In the genomic region with DNA sequence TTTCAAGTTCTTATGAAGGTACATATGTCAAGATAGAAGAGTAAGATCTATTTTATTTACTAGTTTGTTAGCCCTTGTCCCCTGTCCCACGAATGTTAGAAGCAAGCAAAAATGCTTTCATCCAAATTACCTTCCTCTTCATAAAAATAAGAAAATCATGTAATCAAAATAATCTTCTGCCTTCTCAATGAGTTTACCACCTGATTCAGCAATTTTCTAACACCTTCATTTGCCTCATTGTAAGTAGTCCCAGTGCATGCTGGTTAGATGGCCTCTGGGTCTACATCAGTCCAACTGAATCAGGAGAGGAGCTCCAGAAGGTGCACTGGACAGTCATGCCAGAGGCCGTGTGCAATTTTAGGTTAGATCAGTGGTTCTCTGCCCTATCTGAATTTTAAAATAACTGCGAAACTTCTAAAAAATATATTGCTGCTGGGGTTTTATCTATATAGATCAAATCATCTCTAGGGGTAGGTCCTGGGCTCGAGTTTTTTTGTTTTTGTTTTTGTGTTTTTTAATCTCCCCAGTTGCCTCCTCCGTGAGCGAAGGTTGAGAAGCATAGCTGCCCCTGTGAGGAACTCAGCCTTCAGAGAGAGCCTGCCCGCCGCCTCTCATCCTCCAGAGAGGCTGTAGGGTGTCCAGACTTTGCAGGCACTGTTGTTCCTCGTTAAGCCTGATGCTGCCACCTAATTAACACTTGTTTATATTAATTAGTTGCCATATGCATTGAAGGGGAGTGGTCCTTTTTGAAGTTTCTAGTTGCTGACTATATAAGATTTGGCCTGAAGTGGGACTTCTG, we compare ENCODE assay signal across 23 cellular contexts. TPM values are rescaled to one million over a fixed set of nuclear protein-coding genes. Genes with fewer than 3 reads are reported as not detected.
DNase-seq lines count a peak whose midpoint lies in the region; ATAC-seq, FAIRE-seq and TF ChIP-seq lines count a peak whose summit lies in the region.
"Had no signal": no experiment of that assay in that cellular context is flagged by ENCODE, and none has a peak within 500 bp of the region (broad histone marks: within the 10 kb centered on the region; RNA-seq: fewer than 3 reads in every experiment).

No MANE protein-coding gene starts in this region.

- H3K27ac ChIP-seq in cardiac muscle cell (peak overlapping the region; percentile 93), epithelial cell of prostate (peak overlapping the region; percentile 69), gastrocnemius medialis (peak overlapping the region in 1 of 4 donors; percentile 81)

- H3K36me3 ChIP-seq in cardiac muscle cell (no peaks in the 10 kb centered on the region), gastrocnemius medialis (no peaks in the 10 kb centered on the region)

- H3K9me3 Mint-ChIP-seq in nephron, result no peaks in the 10 kb centered on the region
- H3K9me3 Mint-ChIP-seq: activated T-cell treated with anti-CD3 and anti-CD28 coated beads, Interleukin-2, amount 50 U/mL, for 72 hours; CD8-positive, alpha-beta memory T cell; stimulated activated effector memory CD8-positive, alpha-beta T cell treated with anti-CD3 and anti-CD28 coated beads, Interleukin-12 subunit alpha, Interleukin-12 subunit beta, amount 100 ng/mL, for 72 hours had no signal

- intact Hi-C loops in cardiac septum (cut with DNase I) (no loop called here), gastrocnemius medialis (cut with DNase I; ENCODE audit: low total_unique reads) (no loop called here)

- H3K27me3 Mint-ChIP-seq in nephron (ENCODE audit: low read depth), result no peaks in the 10 kb centered on the region

- H3K27me3 ChIP-seq in cardiac muscle cell (no peaks in the 10 kb centered on the region), gastrocnemius medialis (no peaks in the 10 kb centered on the region)

- no peak for FAIRE-seq in RCC 7860 (lab: Jason Lieb, UNC)
- FAIRE-seq in GM19239 (lab: Jason Lieb, UNC), result no peak

- in situ Hi-C loops in gastrocnemius medialis (cut with MboI; ENCODE audit: low sequenced_read_pairs in 4 of 4), result loop anchor here (25.0 kb wide), 1 partner anchor 417 kb away; no protein-coding TSS in a partner anchor

- ATAC-seq in gastrocnemius medialis, result no peak
- ATAC-seq in HG02885 (IDR thresholded peaks at IDR 0.05; ENCODE audit: poor library complexity, unreplicated experiment), result no peak
- ATAC-seq: activated T-cell treated with anti-CD3 and anti-CD28 coated beads, Interleukin-2, amount 50 U/mL, for 72 hours; stimulated activated effector memory CD8-positive, alpha-beta T cell treated with anti-CD3 and anti-CD28 coated beads, Interleukin-12 subunit alpha, Interleukin-12 subunit beta, amount 100 ng/mL, for 72 hours had no signal

- H3K4me3 ChIP-seq in cardiac muscle cell (no peak overlapping the region), gastrocnemius medialis (no peak overlapping the region)

- H3K4me1 ChIP-seq in cardiac muscle cell (ENCODE audit: low read depth) (peaks cover 53% of the 10 kb centered on the region), gastrocnemius medialis (peaks cover 19 to 23% of the 10 kb centered on the region in 2 donors)

- H3K4me1 Mint-ChIP-seq in nephron, result peaks cover 52% of the 10 kb centered on the region

- no peak for TF ChIP-seq POLR2A in gastrocnemius medialis (IDR thresholded peaks at IDR 0.05)

- DNase-seq in cardiac muscle cell (ENCODE audit: low read depth in 1 of 2, low spot score in 1 of 2) (no peak), cardiac septum (ENCODE audit: low spot score) (no peak), epithelial cell of prostate (ENCODE audit: low read depth, low spot score) (no peak), RCC 7860 (ENCODE audit: low spot score) (no peak), GM19239 (ENCODE audit: insufficient read length, low spot score) (no peak), gastrocnemius medialis (no peak)
- DNase-seq: activated CD4-positive, alpha-beta T cell treated with anti-CD3 and anti-CD28 coated beads for 48 hours; activated T-cell treated with anti-CD3 and anti-CD28 coated beads, Interleukin-2, amount 50 U/mL, for 72 hours; amygdala; CD8-positive, alpha-beta memory T cell; GOT3; Kasumi-1; NCI-H1930; right cardiac atrium; stimulated activated CD4-positive, alpha-beta T cell treated with anti-CD3 and anti-CD28 coated beads, Interleukin-4, amount 100 ng/mL, for 4 hours had no signal

- peak overlapping the region; percentile 80 to 89 (median 84) for H3K4me3 Mint-ChIP-seq in nephron

- peaks cover 7% of the 10 kb centered on the region for H3K36me3 Mint-ChIP-seq in nephron (ENCODE audit: low read depth)
- H3K36me3 Mint-ChIP-seq: stimulated activated effector memory CD8-positive, alpha-beta T cell treated with anti-CD3 and anti-CD28 coated beads, Interleukin-12 subunit alpha, Interleukin-12 subunit beta, amount 100 ng/mL, for 72 hours had no signal

- peak overlapping the region; percentile 94 to 96 (median 95) for H3K27ac Mint-ChIP-seq in nephron
- H3K27ac Mint-ChIP-seq: activated T-cell treated with anti-CD3 and anti-CD28 coated beads, Interleukin-2, amount 50 U/mL, for 72 hours; stimulated activated effector memory CD8-positive, alpha-beta T cell treated with anti-CD3 and anti-CD28 coated beads, Interleukin-12 subunit alpha, Interleukin-12 subunit beta, amount 100 ng/mL, for 72 hours had no signal

- H3K9me3 ChIP-seq in cardiac muscle cell (ENCODE audit: low read depth), result no peaks in the 10 kb centered on the region
- no peaks in the 10 kb centered on the region for H3K9me3 ChIP-seq in gastrocnemius medialis

- no peak for TF ChIP-seq CTCF in cardiac muscle cell (IDR thresholded peaks at IDR 0.05; ENCODE audit: low read depth, low read length)
- no peak for TF ChIP-seq CTCF in nephron (IDR thresholded peaks at IDR 0.05; ENCODE audit: unreplicated experiment in 3 of 3)
- TF ChIP-seq CTCF in gastrocnemius medialis (IDR thresholded peaks at IDR 0.05 in 4 of 5, conservative IDR thresholded peaks at IDR 0.05 in 1 of 5), result no peak

RNA-seq across cellular contexts. Expression of a gene that starts 32.2 kb away (rescaled TPM):
- total RNA-seq in cardiac muscle cell, result not detected in 2 replicates
- not detected in 2 replicates for polyA plus RNA-seq in cardiac muscle cell
- not detected for total RNA-seq in cardiac septum
- total RNA-seq in gastrocnemius medialis, result not detected
- total RNA-seq: A673; activated T-cell treated with anti-CD3 and anti-CD28 coated beads, Interleukin-2, amount 50 U/mL, for 72 hours; CD8-positive, alpha-beta memory T cell; fibroblast of villous mesenchyme; G401; mucosa of gallbladder; T-helper 2 cell treated with Interferon-gamma antibody and Interleukin-4, amounts not matched to agents 100 ng/mL and 5 ng/mL, for 36 hours had no signal
- polyA plus RNA-seq: CD8-positive, alpha-beta memory T cell had no signal

RNA-seq across cellular contexts. Expression of a gene that starts 43.4 kb away (rescaled TPM):
- 19.0 and 20.3 TPM in 2 replicates for total RNA-seq in cardiac muscle cell
- 18.0 and 18.1 TPM in 2 replicates for polyA plus RNA-seq in cardiac muscle cell
- total RNA-seq in cardiac septum, result 52.1 TPM
- 10 to 100 TPM in 3 of 4 donors, 1 to 10 TPM in 1; 7.5 to 35.8 (median 15.4) TPM for total RNA-seq in gastrocnemius medialis
- polyA plus RNA-seq: CD8-positive, alpha-beta memory T cell had no signal
